In genomic region chr3:183844606-183845005, GRCh38 we compare ENCODE assay signal across 10 cellular contexts. TPM values are rescaled to one million over a fixed set of nuclear protein-coding genes. Genes with fewer than 3 reads are reported as not detected.
DNase-seq lines count a peak whose midpoint lies in the region; ATAC-seq and TF ChIP-seq lines count a peak whose summit lies in the region.
"Had no signal": no experiment of that assay in that cellular context is flagged by ENCODE, and none has a peak within 500 bp of the region (broad histone marks: within the 10 kb centered on the region; RNA-seq: fewer than 3 reads in every experiment).

No MANE protein-coding gene starts in this region.

- no peak overlapping the region for H2BK120ac ChIP-seq in trophoblast cell (ENCODE audit: insufficient read depth, low read length, poor library complexity)

- H3K79me2 ChIP-seq in PC-3 (ENCODE audit: low read length), result peaks cover 11% of the 10 kb centered on the region; the same call in 1 of the 2 replicates
- no peaks in the 10 kb centered on the region for H3K79me2 ChIP-seq in trophoblast cell (ENCODE audit: control insufficient read depth, insufficient read depth, low read length, poor library complexity)

- H4K20me1 ChIP-seq in PC-3 (ENCODE audit: low read length), result no peaks in the 10 kb centered on the region

- no peak overlapping the region for H4K8ac ChIP-seq in trophoblast cell (ENCODE audit: low read depth, low read length)

- no peak overlapping the region for H2BK5ac ChIP-seq in trophoblast cell (ENCODE audit: low read depth, low read length, poor library complexity)

- H2BK12ac ChIP-seq in trophoblast cell (ENCODE audit: low read length), result no peak overlapping the region

- BruUV-seq in PC-3 (replicated peaks; lab: Mats Ljungman, UMichigan), result no TSS peak

- H3K9ac ChIP-seq in PC-3 (ENCODE audit: low read length), result no peak overlapping the region
- H3K9ac ChIP-seq in trophoblast cell (ENCODE audit: low read length), result no peak overlapping the region

- H4K12ac ChIP-seq in trophoblast cell (ENCODE audit: low read depth, low read length), result no peak overlapping the region

- DNase-seq in GM03348 (ENCODE audit: low spot score) (peak; percentile 43), PC-3 (peak; percentile 87), dedifferentiated amniotic fluid mesenchymal stem cell (ENCODE audit: extremely low spot score) (peak; percentile 88), trophoblast cell (peak in 1 of 2 donors; percentile 88), NCI-H1436 treated with DMSO at 0.1 percent for 48 hours (lab: John Stamatoyannopoulos, UW) (no peak), caudate nucleus (lab: John Stamatoyannopoulos, UW) (no peak)
- DNase-seq: activated T-cell treated with anti-CD3 and anti-CD28 coated beads, Interleukin-2, amount 50 U/mL, for 4 hours; GF-D8 had no signal

- H3K27me3 ChIP-seq in PC-3 (ENCODE audit: low read length) (no peaks in the 10 kb centered on the region), trophoblast cell (ENCODE audit: insufficient read depth, low read length) (no peaks in the 10 kb centered on the region)

- intact Hi-C loops in PC-3 (cut with micrococcal nuclease), result loop anchor here (2.0 kb wide), 1 partner anchor 20 kb away; the partner anchor contains the start of gene MAP6D1

- no peak for TF ChIP-seq CTCF in PC-3 (conservative IDR thresholded peaks at IDR 0.05; ENCODE audit: low read depth, low read length)

- no peak overlapping the region for H2AK5ac ChIP-seq in trophoblast cell (ENCODE audit: low read length)

- H3K23ac ChIP-seq in trophoblast cell (ENCODE audit: low read length), result no peak overlapping the region

- no peaks in the 10 kb centered on the region for H3K9me2 ChIP-seq in PC-3 (replicated peaks; ENCODE audit: low read length)

- CTCF ChIA-PET in PC-3 (lab: Charles Lee), result interaction anchor here (0.6 to 0.7 kb wide), 2 partner anchors 36 to 459 kb away, joined by 4 read pairs; no protein-coding TSS in a partner anchor

- no peak overlapping the region for H3K14ac ChIP-seq in trophoblast cell (ENCODE audit: low read length)

- peaks cover 5% of the 10 kb centered on the region for H3K79me1 ChIP-seq in trophoblast cell (ENCODE audit: low read length)

- H3K4me1 ChIP-seq in PC-3 (ENCODE audit: insufficient read depth, low read length), result peaks cover 22% of the 10 kb centered on the region
- peaks cover 6 to 9% of the 10 kb centered on the region in 2 experiments for H3K4me1 ChIP-seq in trophoblast cell (ENCODE audit: control insufficient read depth in 1 of 2, insufficient read depth in 2 of 2, low read length in 2 of 2)

- H3K4ac ChIP-seq in trophoblast cell (ENCODE audit: low read depth, low read length), result no peak overlapping the region

- H2AFZ ChIP-seq in PC-3 (ENCODE audit: low read length) (no peak overlapping the region), trophoblast cell (ENCODE audit: insufficient read depth, low read length, poor library complexity) (no peak overlapping the region)

- H3K27ac ChIP-seq in PC-3 (ENCODE audit: low read length) (peak overlapping the region; percentile 69), trophoblast cell (ENCODE audit: low read depth, low read length) (peak overlapping the region; percentile 17), caudate nucleus (ENCODE audit: low read depth, low read length) (no peak overlapping the region)

- H3K4me3 ChIP-seq in PC-3 (ENCODE audit: low read length) (no peak overlapping the region), trophoblast cell (ENCODE audit: low read depth, low read length) (no peak overlapping the region)

- POLR2A ChIA-PET in PC-3 (lab: Charles Lee; ENCODE audit: unreplicated experiment), result interaction anchor here (0.6 kb wide), 1 partner anchor 290 kb away, joined by 3 read pairs; the partner anchor contains the start of gene EIF2B5

- no peaks in the 10 kb centered on the region for H3K9me3 ChIP-seq in PC-3 (ENCODE audit: low read length)
- H3K9me3 ChIP-seq in trophoblast cell (ENCODE audit: insufficient read depth, low read depth, low read length), result no peaks in the 10 kb centered on the region

- WGBS in trophoblast cell (ENCODE audit: extremely low coverage, insufficient coverage, insufficient read length), result no CpG with 5 or more reads among the region's 2 CpGs

- H3K4me2 ChIP-seq in PC-3 (ENCODE audit: low read length), result peak overlapping the region; percentile 71
- no peak overlapping the region for H3K4me2 ChIP-seq in trophoblast cell (ENCODE audit: low read length)

- no peak overlapping the region for H3K18ac ChIP-seq in trophoblast cell (ENCODE audit: low read length)

- H4K91ac ChIP-seq in trophoblast cell (ENCODE audit: low read depth, low read length), result no peak overlapping the region

- ATAC-seq in PC-3, result peak; percentile 71
- no peak for ATAC-seq in GM19455 (IDR thresholded peaks at IDR 0.05; ENCODE audit: unreplicated experiment)
- no peak for ATAC-seq in HG03520 (IDR thresholded peaks at IDR 0.05; ENCODE audit: unreplicated experiment)

- H3K36me3 ChIP-seq in PC-3 (ENCODE audit: low read depth, low read length) (peaks cover 20% of the 10 kb centered on the region), trophoblast cell (ENCODE audit: control insufficient read depth in 1 of 2, insufficient read depth in 2 of 2, low read length in 2 of 2) (peaks cover 17 to 20% of the 10 kb centered on the region in 2 experiments)

- H3F3A ChIP-seq in PC-3 (ENCODE audit: low read length, unreplicated experiment), result peaks cover 14% of the 10 kb centered on the region

RNA-seq across cellular contexts. Expression of gene MAP6D1, which starts 19.2 kb away (rescaled TPM):
- 12.4 and 12.6 TPM in 2 replicates for total RNA-seq in PC-3 (2014; rRNA removed)
- 3.0 and 3.5 TPM in 2 replicates for polyA plus RNA-seq in trophoblast cell (2013)

RNA-seq across cellular contexts. Expression of gene PARL, which starts 40.1 kb away (rescaled TPM):
- total RNA-seq in PC-3 (2014; rRNA removed), result 66.3 and 69.2 TPM in 2 replicates
- polyA plus RNA-seq in trophoblast cell (2013), result 54.4 and 56.6 TPM in 2 replicates

Comparison
In these comparisons a context has a peak if more than half of its experiments do, and no peak if none do; other contexts are left out.
1. DNase-seq: peak in GM03348 (single experiment), PC-3 (single experiment) and dedifferentiated amniotic fluid mesenchymal stem cell (single experiment); none in NCI-H1436 treated with DMSO at 0.1 percent for 48 hours (single experiment) and caudate nucleus (0 of 61).